1 cellular context compared by ENCODE assay signal in the genomic region with DNA sequence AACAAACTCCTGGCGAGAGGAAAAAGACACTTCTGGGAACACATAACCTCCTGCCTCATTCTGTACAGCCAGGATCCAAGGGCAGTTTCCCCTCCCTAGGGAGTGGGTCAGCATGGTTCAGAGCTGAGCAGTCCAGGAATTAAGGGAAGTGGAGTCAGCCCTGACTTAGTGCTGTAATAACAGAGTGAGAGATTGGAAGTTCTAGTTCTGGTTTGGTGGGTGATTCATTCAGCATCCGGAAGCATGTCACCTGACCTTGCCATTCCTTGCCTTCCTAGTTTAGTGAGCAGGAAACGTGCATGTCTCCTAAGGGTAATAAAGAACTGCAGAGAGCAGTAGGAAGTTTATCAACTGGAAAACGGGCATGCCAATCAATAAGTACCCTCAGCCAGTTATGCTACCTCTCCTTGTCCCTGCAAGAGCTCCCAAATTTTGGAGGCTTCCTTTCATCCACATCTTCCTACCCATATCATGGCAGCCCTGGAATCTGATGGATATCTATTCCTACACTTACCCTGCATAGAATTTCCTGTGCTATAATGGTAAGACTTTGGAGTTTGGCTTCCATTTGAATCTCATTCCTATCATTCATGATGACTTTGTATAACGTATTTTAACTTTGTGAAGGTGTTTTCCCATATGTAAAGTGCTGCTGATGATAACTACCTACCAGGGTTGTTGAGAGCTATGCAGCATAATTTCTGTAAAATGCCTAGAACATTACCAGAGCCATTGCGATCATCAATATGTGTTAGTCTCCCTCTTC.
A peak's percentile ranks its signal among the peaks of the same experiment; 100 is the strongest.
TF ChIP-seq lines count a peak whose summit lies in the region.

No MANE protein-coding gene starts in this region.

TF ChIP-seq in endothelial cell of umbilical vein, 7 proteins besides CTCF, POLR2A, EP300 and RAD21:
- TF ChIP-seq, protein P1, sequence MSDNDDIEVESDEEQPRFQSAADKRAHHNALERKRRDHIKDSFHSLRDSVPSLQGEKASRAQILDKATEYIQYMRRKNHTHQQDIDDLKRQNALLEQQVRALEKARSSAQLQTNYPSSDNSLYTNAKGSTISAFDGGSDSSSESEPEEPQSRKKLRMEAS (IDR thresholded peaks at IDR 0.05; ENCODE audit: insufficient read depth, insufficient read length) = no peak
- TF ChIP-seq FOS (IDR thresholded peaks at IDR 0.05; ENCODE audit: borderline replicate concordance, insufficient read depth, low read length) (peak; percentile 100), JUN (IDR thresholded peaks at IDR 0.05; ENCODE audit: borderline replicate concordance, insufficient read depth, insufficient read length, low read depth) (peak; percentile 99), MYC (IDR thresholded peaks at IDR 0.05; ENCODE audit: low read depth, low read length) (no peak), POLR2AphosphoS5 (IDR thresholded peaks at IDR 0.05; ENCODE audit: insufficient read depth, low read depth, low read length) (peak; percentile 99), GATA2 (IDR thresholded peaks at IDR 0.05; ENCODE audit: insufficient read depth, insufficient read length, low read depth, low read length) (peak; percentile 99)
